9 cellular contexts compared by ENCODE assay signal in genomic region chr1:211831558-211832323, GRCh38. TPM values are rescaled to one million over a fixed set of nuclear protein-coding genes. Genes with fewer than 3 reads are reported as not detected.
A peak's percentile ranks its signal among the peaks of the same experiment; 100 is the strongest.
DNase-seq lines count a peak whose midpoint lies in the region; ATAC-seq and TF ChIP-seq lines count a peak whose summit lies in the region.
"Had no signal": no experiment of that assay in that cellular context is flagged by ENCODE, and none has a peak within 500 bp of the region (broad histone marks: within the 10 kb centered on the region; RNA-seq: fewer than 3 reads in every experiment).

No MANE protein-coding gene starts in this region.

- peaks cover 11% of the 10 kb centered on the region for H3K23me2 ChIP-seq in H9 (ENCODE audit: insufficient read length, low read depth, low read length, poor library complexity, severe bottlenecking)

- no peak overlapping the region for H3K4ac ChIP-seq in H9 (ENCODE audit: low read depth, low read length)

- no peaks in the 10 kb centered on the region for H3K79me1 ChIP-seq in H9 (ENCODE audit: insufficient read depth, low read depth, low read length, poor library complexity, severe bottlenecking)

- no peak overlapping the region for H3K27ac ChIP-seq in H9 (ENCODE audit: insufficient read length, low read depth, low read length)
- no peak overlapping the region for H3K27ac ChIP-seq in right lobe of liver
- H3K27ac ChIP-seq in adrenal gland, result no peak overlapping the region

- no peak overlapping the region for H3K18ac ChIP-seq in H9 (ENCODE audit: insufficient read length, low read depth, low read length)

- no peak overlapping the region for H3T11ph ChIP-seq in H9 (ENCODE audit: low read length)

- H3K79me2 ChIP-seq in H9 (ENCODE audit: insufficient read depth, low read length), result no peaks in the 10 kb centered on the region

- H2BK12ac ChIP-seq in H9 (ENCODE audit: insufficient read length, low read depth, low read length), result no peak overlapping the region

- peaks cover 20% of the 10 kb centered on the region for H3K27me3 Mint-ChIP-seq in H9 (ENCODE audit: low read depth)
- peaks cover 18% of the 10 kb centered on the region for H3K27me3 Mint-ChIP-seq in WTC11 (ENCODE audit: low read depth)
- no peaks in the 10 kb centered on the region for H3K27me3 Mint-ChIP-seq in natural killer cell (ENCODE audit: low read depth in 2 of 2)

- H3K27ac Mint-ChIP-seq in H9, result no peak overlapping the region
- H3K27ac Mint-ChIP-seq in WTC11, result no peak overlapping the region
- peak overlapping the region; percentile 79 to 91 for H3K27ac Mint-ChIP-seq in natural killer cell

- no peak overlapping the region for H3K9ac ChIP-seq in H9 (ENCODE audit: extremely low read depth, insufficient read length, low read length)

- no peak overlapping the region for H2BK5ac ChIP-seq in H9 (ENCODE audit: insufficient read length, low read length)

- H3K4me1 Mint-ChIP-seq in H9, result peaks cover 15 to 17% of the 10 kb centered on the region in 2 experiments
- peaks cover 12% of the 10 kb centered on the region for H3K4me1 Mint-ChIP-seq in WTC11
- peaks cover 58% of the 10 kb centered on the region in 2 donors for H3K4me1 Mint-ChIP-seq in natural killer cell

- no peak overlapping the region for H3K4me3 ChIP-seq in right lobe of liver
- no peak overlapping the region for H3K4me3 ChIP-seq in adrenal gland

- H3K27me3 ChIP-seq in H9 (ENCODE audit: insufficient read depth, low read length), result no peaks in the 10 kb centered on the region; the same call in 1 of the 2 replicates
- H3K27me3 ChIP-seq in right lobe of liver, result no peaks in the 10 kb centered on the region
- H3K27me3 ChIP-seq in adrenal gland, result no peaks in the 10 kb centered on the region
- H3K27me3 ChIP-seq: transverse colon had no signal

- CTCF ChIA-PET in WTC11 (lab: Charles Lee), result no interaction called here

- H3K14ac ChIP-seq in H9 (ENCODE audit: insufficient read depth, low read length), result no peak overlapping the region

- H3K36me3 Mint-ChIP-seq in H9 (ENCODE audit: insufficient read depth in 1 of 3, low read depth in 3 of 3), result no peaks in the 10 kb centered on the region
- H3K36me3 Mint-ChIP-seq in WTC11, result no peaks in the 10 kb centered on the region
- no peaks in the 10 kb centered on the region for H3K36me3 Mint-ChIP-seq in natural killer cell

- H2BK120ac ChIP-seq in H9 (ENCODE audit: low read depth, low read length, poor library complexity, severe bottlenecking), result no peak overlapping the region

- no peak for TF ChIP-seq CTCF in H9 (conservative IDR thresholded peaks at IDR 0.05)
- TF ChIP-seq CTCF in WTC11 (IDR thresholded peaks at IDR 0.05), result no peak
- no peak for TF ChIP-seq CTCF in natural killer cell (IDR thresholded peaks at IDR 0.05)
- TF ChIP-seq CTCF in right lobe of liver (IDR thresholded peaks at IDR 0.05), result no peak
- no peak for TF ChIP-seq CTCF in adrenal gland (IDR thresholded peaks at IDR 0.05)

- H3K9me3 ChIP-seq in H9 (ENCODE audit: control insufficient read depth, low read depth, low read length) (no peaks in the 10 kb centered on the region), right lobe of liver (no peaks in the 10 kb centered on the region), adrenal gland (replicated peaks in 1 of 3) (no peaks in the 10 kb centered on the region)
- H3K9me3 ChIP-seq: transverse colon had no signal

- H3K4me1 ChIP-seq in H9 (ENCODE audit: insufficient read depth, low read length), result no peaks in the 10 kb centered on the region
- peaks cover 0 to 25% (median 0%) of the 10 kb centered on the region in 4 donors for H3K4me1 ChIP-seq in right lobe of liver
- peaks cover 12 to 28% of the 10 kb centered on the region in 2 donors for H3K4me1 ChIP-seq in adrenal gland (replicated peaks in 1 of 2)

- no peak overlapping the region for H3K56ac ChIP-seq in H9 (ENCODE audit: insufficient read length, low read depth, low read length)

- intact Hi-C loops in natural killer cell (cut with micrococcal nuclease), result loop anchor here (2.0 to 5.0 kb wide), 2 partner anchors 134 to 151 kb away; no protein-coding TSS in a partner anchor
- intact Hi-C loops in right lobe of liver (cut with DNase I), result loop anchor here (10.0 kb wide), 2 partner anchors 53 to 147 kb away; no protein-coding TSS in a partner anchor
- intact Hi-C loops in adrenal gland (cut with DNase I), result loop anchor here (2.0 to 10.0 kb wide), 3 partner anchors 103 to 134 kb away; no protein-coding TSS in a partner anchor

- H4K91ac ChIP-seq in H9 (ENCODE audit: insufficient read length, low read depth, low read length), result no peak overlapping the region

- H3K36me3 ChIP-seq in right lobe of liver, result no peaks in the 10 kb centered on the region
- H3K36me3 ChIP-seq in adrenal gland (replicated peaks in 1 of 2), result no peaks in the 10 kb centered on the region
- H3K36me3 ChIP-seq: transverse colon had no signal

- H4K5ac ChIP-seq in H9 (ENCODE audit: insufficient read length, low read depth, low read length), result no peak overlapping the region

- POLR2A ChIA-PET in WTC11 (lab: Charles Lee), result no interaction called here

- H3K9me3 Mint-ChIP-seq in H9 (no peaks in the 10 kb centered on the region), WTC11 (no peaks in the 10 kb centered on the region), natural killer cell (no peaks in the 10 kb centered on the region)

- no peak overlapping the region for H2AK5ac ChIP-seq in H9 (ENCODE audit: insufficient read length, low read length)

- H2AFZ ChIP-seq in H9 (ENCODE audit: low read length), result no peak overlapping the region

- H2BK15ac ChIP-seq in H9 (ENCODE audit: low read depth, low read length), result no peak overlapping the region

- WGBS in H9 (ENCODE audit: extremely low coverage, insufficient read length, low lambda C conversion rate), result no CpG with 5 or more reads among the region's 4 CpGs
- 63% methylated on average over 4 of the region's 4 CpGs for WGBS in right lobe of liver (ENCODE audit: insufficient coverage, low coverage, low lambda C conversion rate, missing lambda C conversion rate)
- WGBS in adrenal gland, 4 donors, result 73 to 85% (median 80%) methylated on average over 4 of the region's 4 CpGs

- H4K20me1 ChIP-seq in H9 (ENCODE audit: control insufficient read depth, insufficient read depth, insufficient read length), result no peaks in the 10 kb centered on the region

- H2BK20ac ChIP-seq in H9 (ENCODE audit: low read depth, low read length, poor library complexity, severe bottlenecking), result no peak overlapping the region

- peak overlapping the region; percentile 12 to 78; a peak in 4 of 5 replicates for H3K4me3 Mint-ChIP-seq in H9
- H3K4me3 Mint-ChIP-seq in WTC11, result peak overlapping the region; percentile 67
- peak overlapping the region; percentile 86 for H3K4me3 Mint-ChIP-seq in natural killer cell

- no peak overlapping the region for H3K23ac ChIP-seq in H9 (ENCODE audit: insufficient read length, low read depth, low read length)

- no peak overlapping the region for H3K4me2 ChIP-seq in H9 (ENCODE audit: insufficient read depth, insufficient read length, low read length)

- H4K8ac ChIP-seq in H9 (replicated peaks; ENCODE audit: insufficient read length, low read depth, low read length), result no peak overlapping the region

- no peak for ATAC-seq in WTC11
- no peak for ATAC-seq in natural killer cell
- no peak for ATAC-seq in right lobe of liver

- DNase-seq in NCI-H510A treated with DMSO at 0.1 percent for 48 hours (lab: John Stamatoyannopoulos, UW), result peak; percentile 63
- DNase-seq in NCI-H510A (lab: John Stamatoyannopoulos, UW), result no peak
- DNase-seq in H9, result no peak
- DNase-seq in WTC11 (ENCODE audit: low spot score), result no peak
- no peak for DNase-seq in natural killer cell
- DNase-seq in right lobe of liver, result no peak
- DNase-seq in KG1 (lab: John Stamatoyannopoulos, UW), result no peak
- DNase-seq in adrenal gland, result no peak
- DNase-seq: transverse colon had no signal

- no peak for TF ChIP-seq POLR2A in right lobe of liver (IDR thresholded peaks at IDR 0.05)
- no peak for TF ChIP-seq POLR2A in adrenal gland (IDR thresholded peaks at IDR 0.05)

TF ChIP-seq in WTC11, 78 proteins besides CTCF, POLR2A, EP300 and RAD21 (continues in another document):
- TF ChIP-seq RELA (CRISPR knock-in tag; IDR thresholded peaks at IDR 0.05; ENCODE audit: borderline replicate concordance), result no peak
- TF ChIP-seq ZNF671 (CRISPR knock-in tag; IDR thresholded peaks at IDR 0.05), result no peak
- no peak for TF ChIP-seq TP53 (CRISPR knock-in tag; IDR thresholded peaks at IDR 0.05)
- no peak for TF ChIP-seq ERG (CRISPR knock-in tag; IDR thresholded peaks at IDR 0.05)
- no peak for TF ChIP-seq SOX15 (CRISPR knock-in tag; IDR thresholded peaks at IDR 0.05)
- no peak for TF ChIP-seq MXD4 (CRISPR knock-in tag; IDR thresholded peaks at IDR 0.05; ENCODE audit: borderline replicate concordance)

RNA-seq across cellular contexts. Expression of gene LPGAT1, which starts 1.2 kb away (rescaled TPM):
- total RNA-seq in H9 (2021) (12.2 and 17.4 TPM in 2 replicates), WTC11 (2021) (13.5 to 15.1 TPM (median 14.3 TPM) in 3 replicates), natural killer cell (10 to 100 TPM; 58.6 to 76.3 (median 71.5) TPM), right lobe of liver (100 to 1,000 TPM in 1 of 6 experiments, 10 to 100 TPM in 5; 32.0 to 141 (median 55.7) TPM), adrenal gland (100 to 1,000 TPM in 1 of 8 donors, 10 to 100 TPM in 7; 53.2 to 113 (median 81.9) TPM)
- polyA plus RNA-seq in adrenal gland, result 10 to 100 TPM; 10.7 to 53.6 (median 12.5) TPM

Comparison
In these comparisons a context has a peak if more than half of its experiments do, and no peak if none do; other contexts are left out.
1. H3K27ac Mint-ChIP-seq: peak in natural killer cell (2 of 2); none in H9 (0 of 3) and WTC11 (single experiment).
2. Peak in every context shown above with its lines, with median percentiles within 50 percentile points of each other: H3K4me3 Mint-ChIP-seq.